Comparison of ENCODE assay signal across 18 cellular contexts in the genomic region with DNA sequence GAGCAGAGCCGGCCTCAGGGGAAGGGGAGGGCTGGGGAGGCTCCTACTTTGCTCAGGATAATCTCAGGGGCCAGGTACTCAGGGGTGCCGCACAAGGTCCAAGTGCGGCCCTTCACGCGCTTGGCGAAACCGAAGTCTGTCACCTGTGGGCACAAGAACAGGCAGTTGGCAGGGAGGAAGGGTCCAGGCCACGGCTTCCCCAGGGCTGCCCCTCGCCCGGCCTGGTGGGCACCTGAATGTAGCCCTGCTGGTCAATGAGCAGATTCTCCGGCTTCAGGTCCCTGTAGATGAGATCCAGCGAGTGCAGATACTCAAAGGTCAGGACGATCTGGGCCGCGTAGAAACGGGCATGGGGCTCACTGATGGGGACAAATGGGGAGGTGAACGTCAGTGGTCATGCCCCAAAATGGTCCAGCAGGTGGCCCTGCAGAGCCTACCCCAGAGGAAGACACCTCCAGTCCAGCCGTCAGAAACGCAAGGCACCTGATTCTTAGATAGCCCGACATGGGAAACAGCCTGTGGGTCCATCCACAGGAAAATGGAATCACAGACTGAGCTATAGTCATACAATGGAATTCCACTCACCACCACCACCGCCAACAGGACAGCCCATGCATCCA. TPM values are rescaled to one million over a fixed set of nuclear protein-coding genes. Genes with fewer than 3 reads are reported as not detected.
DNase-seq lines count a peak whose midpoint lies in the region; TF ChIP-seq lines count a peak whose summit lies in the region.
"Had no signal": no experiment of that assay in that cellular context is flagged by ENCODE, and none has a peak within 500 bp of the region (broad histone marks: within the 10 kb centered on the region; RNA-seq: fewer than 3 reads in every experiment).

No MANE protein-coding gene starts in this region.

- H2BK5ac ChIP-seq in mesendoderm (ENCODE audit: low read length), result no peak overlapping the region

- H3K9me3 ChIP-seq in Caco-2, result peaks cover 7% of the 10 kb centered on the region; the same call in 1 of the 2 replicates
- no peaks in the 10 kb centered on the region for H3K9me3 ChIP-seq in Loucy (ENCODE audit: insufficient read depth, low read depth, low read length)
- no peaks in the 10 kb centered on the region for H3K9me3 ChIP-seq in thyroid gland

- no peak overlapping the region for H3K4me3 Mint-ChIP-seq in Caco-2 (ENCODE audit: unreplicated experiment)

- BruUV-seq in Caco-2 (replicated peaks; lab: Mats Ljungman, UMichigan), result no TSS peak

- no peak overlapping the region for H3K23ac ChIP-seq in mesendoderm (ENCODE audit: low read length)

- no peaks in the 10 kb centered on the region for H3K79me1 ChIP-seq in mesendoderm (ENCODE audit: low read length)

- WGBS in mesendoderm (ENCODE audit: extremely low coverage, insufficient coverage, low lambda C conversion rate), result no CpG with 5 or more reads among the region's 21 CpGs
- WGBS in thyroid gland, 2 donors, result 78 to 87% methylated on average over 18 to 19 of the region's 21 CpGs

- H3K4me1 ChIP-seq in Caco-2 (no peaks in the 10 kb centered on the region), Loucy (ENCODE audit: insufficient read depth, low read length, poor library complexity, severe bottlenecking) (no peaks in the 10 kb centered on the region), mesendoderm (ENCODE audit: control insufficient read depth, low read depth, low read length) (no peaks in the 10 kb centered on the region), thyroid gland (no peaks in the 10 kb centered on the region)
- H3K4me1 ChIP-seq: BLaER1 had no signal

- no peak overlapping the region for H4K8ac ChIP-seq in mesendoderm (ENCODE audit: low read depth, low read length)

- H4K20me1 ChIP-seq in Loucy (ENCODE audit: insufficient read depth, low read length, poor library complexity, severe bottlenecking), result no peaks in the 10 kb centered on the region
- H4K20me1 ChIP-seq: BLaER1 had no signal

- H3K9me2 ChIP-seq in Loucy (replicated peaks; ENCODE audit: low read depth, low read length), result no peaks in the 10 kb centered on the region

- CTCF ChIA-PET in Caco-2 (lab: Charles Lee), result no interaction called here

- H3F3A ChIP-seq in Loucy (ENCODE audit: low read depth), result no peaks in the 10 kb centered on the region

- no peaks in the 10 kb centered on the region for H3K4me1 Mint-ChIP-seq in Caco-2 (ENCODE audit: low read depth, unreplicated experiment)

- intact Hi-C loops in Caco-2 (cut with micrococcal nuclease; ENCODE audit: unreplicated experiment) (no loop called here), thyroid gland (cut with DNase I) (no loop called here)

- H3K79me2 ChIP-seq in Loucy (ENCODE audit: insufficient read depth, low read length), result no peaks in the 10 kb centered on the region
- H3K79me2 ChIP-seq in mesendoderm (ENCODE audit: control insufficient read depth, insufficient read depth, low read length), result no peaks in the 10 kb centered on the region

- H3K36me3 Mint-ChIP-seq in Caco-2 (ENCODE audit: insufficient read depth, unreplicated experiment), result peaks cover 16% of the 10 kb centered on the region

- no peak overlapping the region for H2BK120ac ChIP-seq in mesendoderm (ENCODE audit: low read depth, low read length)

- H3K27ac ChIP-seq in mesendoderm (ENCODE audit: low read depth, low read length), result no peak overlapping the region
- no peak overlapping the region for H3K27ac ChIP-seq in thyroid gland
- H3K27ac ChIP-seq: BLaER1 had no signal

- H3K27ac Mint-ChIP-seq in Caco-2 (ENCODE audit: unreplicated experiment), result no peak overlapping the region

- no peaks in the 10 kb centered on the region for H3K9me3 Mint-ChIP-seq in Caco-2 (ENCODE audit: unreplicated experiment)

- no peak overlapping the region for H4K5ac ChIP-seq in mesendoderm (ENCODE audit: low read length)

- H2BK15ac ChIP-seq in mesendoderm (replicated peaks; ENCODE audit: low read depth), result no peak overlapping the region

- H3K27me3 ChIP-seq in Caco-2 (replicated peaks; ENCODE audit: control insufficient read depth, insufficient read depth, low read length), result no peaks in the 10 kb centered on the region
- no peaks in the 10 kb centered on the region for H3K27me3 ChIP-seq in Loucy (ENCODE audit: insufficient read depth, low read length, poor library complexity, severe bottlenecking)
- H3K27me3 ChIP-seq in mesendoderm (ENCODE audit: insufficient read depth, low read length, poor library complexity), result no peaks in the 10 kb centered on the region
- no peaks in the 10 kb centered on the region for H3K27me3 ChIP-seq in thyroid gland
- H3K27me3 ChIP-seq: BLaER1 had no signal

- H3K27me3 Mint-ChIP-seq in Caco-2 (ENCODE audit: insufficient read depth, unreplicated experiment), result no peaks in the 10 kb centered on the region

- H3K36me3 ChIP-seq in Caco-2 (ENCODE audit: control insufficient read depth, insufficient read depth, low read length) (no peaks in the 10 kb centered on the region), Loucy (ENCODE audit: insufficient read depth, low read length) (no peaks in the 10 kb centered on the region), mesendoderm (ENCODE audit: control insufficient read depth, insufficient read depth, low read length) (no peaks in the 10 kb centered on the region), thyroid gland (peaks cover 28 to 32% of the 10 kb centered on the region in 2 donors)

- no peak overlapping the region for H2AK5ac ChIP-seq in mesendoderm (ENCODE audit: low read length)

- POLR2A ChIA-PET in Caco-2 (lab: Charles Lee), result no interaction called here

- peak; percentile 6 to 13 for TF ChIP-seq CTCF in Caco-2 (IDR thresholded peaks at IDR 0.05; ENCODE audit: insufficient read depth in 1 of 2, low read depth in 1 of 2, low read length in 1 of 2, severe bottlenecking in 1 of 2, unreplicated experiment in 1 of 2)
- TF ChIP-seq CTCF in Loucy (conservative IDR thresholded peaks at IDR 0.05; ENCODE audit: low read length), result peak; percentile 54
- peak; percentile 21 for TF ChIP-seq CTCF in cardiac fibroblast (IDR thresholded peaks at IDR 0.05; ENCODE audit: low read depth, low read length)
- no peak for TF ChIP-seq CTCF in thyroid gland (IDR thresholded peaks at IDR 0.05)

- no peak for TF ChIP-seq POLR2A in thyroid gland (IDR thresholded peaks at IDR 0.05)

- H3K4ac ChIP-seq in mesendoderm (ENCODE audit: low read depth, low read length), result no peak overlapping the region

- DNase-seq in Caco-2 (peak in 1 of 2 experiments; percentile 35), cardiac fibroblast (ENCODE audit: low read depth in 2 of 2) (no peak), mesendoderm (peak; percentile 41), T-helper 2 cell (no peak), thyroid gland (no peak), superior temporal gyrus (ENCODE audit: extremely low spot score) (no peak), NCI-H1048 (lab: John Stamatoyannopoulos, UW) (no peak)
- DNase-seq: activated gamma-delta T cell treated with Interleukin-2 at 50 U/mL for 16 hours; cerebellar nuclear complex; NCI-H1436; NCI-H510A; retina; stimulated activated naive CD8-positive, alpha-beta T cell treated with anti-CD3 and anti-CD28 coated beads, Interleukin-15, Interleukin-2, amounts not matched to agents 100 U/mL and 50 U/mL, for 24 hours had no signal

- H3K4me3 ChIP-seq in Caco-2 (ENCODE audit: low read depth, low read length) (no peak overlapping the region), Loucy (ENCODE audit: low read length, poor library complexity, severe bottlenecking) (no peak overlapping the region), cardiac fibroblast (replicated peaks in 1 of 2; ENCODE audit: low read depth in 2 of 2, low read length in 2 of 2) (no peak overlapping the region), mesendoderm (ENCODE audit: low read length) (no peak overlapping the region), thyroid gland (replicated peaks in 1 of 3) (no peak overlapping the region)
- H3K4me3 ChIP-seq: BLaER1 had no signal

- no peak overlapping the region for H3K56ac ChIP-seq in mesendoderm (ENCODE audit: low read length)

- no peak overlapping the region for H2AFZ ChIP-seq in Loucy (ENCODE audit: low read length)

- H3K9ac ChIP-seq in Loucy (ENCODE audit: low read depth, low read length, poor library complexity, severe bottlenecking) (no peak overlapping the region), mesendoderm (ENCODE audit: low read length) (no peak overlapping the region)
- H3K9ac ChIP-seq: BLaER1 had no signal

- H3K4me2 ChIP-seq in Loucy (ENCODE audit: low read depth, low read length, poor library complexity, severe bottlenecking) (no peak overlapping the region), mesendoderm (ENCODE audit: low read length) (no peak overlapping the region)
- H3K4me2 ChIP-seq: BLaER1 had no signal

- H3K18ac ChIP-seq in mesendoderm (ENCODE audit: low read length), result no peak overlapping the region

RNA-seq across cellular contexts. Expression of a gene that starts 7.1 kb away (rescaled TPM):
- total RNA-seq in Caco-2 (2022) (38.3 and 47.1 TPM in 2 replicates), thyroid gland (10 to 100 TPM; 15.2 to 27.3 (median 22.7) TPM)
- polyA plus RNA-seq in mesendoderm (2013, experiment 1 of 2), result 50.8 TPM
- 57.8 TPM for polyA plus RNA-seq in mesendoderm (2013, experiment 2 of 2)

RNA-seq across cellular contexts. Expression of a gene that starts 12.1 kb away (rescaled TPM):
- total RNA-seq in Caco-2 (2022) (not detected in 2 replicates), thyroid gland (not detected)
- not detected for polyA plus RNA-seq in mesendoderm (2013, experiment 1 of 2)
- polyA plus RNA-seq in mesendoderm (2013, experiment 2 of 2), result 0.10 TPM
- total RNA-seq: activated CD8-positive, alpha-beta memory T cell treated with anti-CD3 and anti-CD28 coated beads for 36 hours; RPMI7951 had no signal
- polyA plus RNA-seq: esophagus had no signal

RNA-seq across cellular contexts. Expression of a gene that starts 19.9 kb away (rescaled TPM):
- total RNA-seq in Caco-2 (2022), result 46.4 and 51.9 TPM in 2 replicates
- polyA plus RNA-seq in mesendoderm (2013, experiment 1 of 2), result 38.0 TPM
- polyA plus RNA-seq in mesendoderm (2013, experiment 2 of 2), result 37.6 TPM
- 10 to 100 TPM; 33.2 to 69.4 (median 55.5) TPM for total RNA-seq in thyroid gland

RNA-seq across cellular contexts. Expression of a gene that starts 25.1 kb away (rescaled TPM):
- total RNA-seq in Caco-2 (2022) (5.2 TPM in 2 replicates), thyroid gland (1 to 10 TPM; 7.9 to 9.9 (median 9.1) TPM)
- polyA plus RNA-seq in mesendoderm (2013, experiment 1 of 2), result 0.08 TPM
- 0.10 TPM for polyA plus RNA-seq in mesendoderm (2013, experiment 2 of 2)

RNA-seq across cellular contexts. Expression of a gene that starts 35.8 kb away (rescaled TPM):
- total RNA-seq in Caco-2 (2022) (25.9 TPM in 2 replicates), thyroid gland (1 to 10 TPM; 4.8 to 9.6 (median 6.8) TPM)
- polyA plus RNA-seq in mesendoderm (2013, experiment 1 of 2), result 11.7 TPM
- polyA plus RNA-seq in mesendoderm (2013, experiment 2 of 2), result 11.4 TPM
- total RNA-seq: activated CD8-positive, alpha-beta memory T cell treated with anti-CD3 and anti-CD28 coated beads for 36 hours had no signal

Comparison
In these comparisons a context has a peak if more than half of its experiments do, and no peak if none do; other contexts are left out.
1. CTCF ChIP-seq: peak in Caco-2 (2 of 2), Loucy (single experiment) and cardiac fibroblast (single experiment); none in thyroid gland (0 of 6).